In the genomic region with DNA sequence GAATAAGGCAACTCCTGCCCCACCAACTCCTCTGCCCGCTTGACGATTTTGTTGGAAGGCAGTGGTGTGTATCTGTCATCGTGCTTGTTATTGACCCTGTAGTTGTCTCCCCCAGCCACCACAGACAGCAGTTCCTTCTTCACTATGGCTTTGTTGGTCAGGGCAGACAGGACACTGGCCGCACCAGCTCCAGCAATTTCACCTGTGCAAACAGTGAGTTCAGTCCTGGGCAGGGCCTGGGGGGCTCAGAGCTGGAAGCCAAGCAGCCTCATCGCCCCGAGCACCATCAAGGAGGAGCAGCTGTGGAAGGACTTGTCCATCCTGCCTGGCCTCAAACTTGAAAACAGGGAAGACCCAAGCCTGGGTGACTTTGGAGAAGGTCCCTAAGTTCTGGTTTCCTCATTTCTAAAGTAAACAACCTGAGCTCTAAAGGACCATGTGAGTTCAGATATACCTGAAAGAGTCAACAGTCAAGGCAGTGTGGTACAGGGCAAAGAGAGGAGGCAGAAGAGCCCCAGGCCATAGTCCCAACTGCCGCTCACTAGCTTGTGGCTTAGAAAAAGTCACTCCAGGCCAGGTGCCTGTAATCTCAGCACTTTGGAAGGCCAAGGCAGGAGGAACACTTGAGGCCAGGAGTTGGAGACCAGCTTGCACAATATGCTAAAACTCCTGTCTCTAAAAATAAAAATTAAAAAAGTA, we compare ENCODE assay signal across 21 cellular contexts. TPM values are rescaled to one million over a fixed set of nuclear protein-coding genes. Genes with fewer than 3 reads are reported as not detected.
"Had no signal": no experiment of that assay in that cellular context is flagged by ENCODE, and none has a peak within 500 bp of the region (broad histone marks: within the 10 kb centered on the region; RNA-seq: fewer than 3 reads in every experiment).

No MANE protein-coding gene starts in this region.

- H3K9me3 Mint-ChIP-seq: activated CD4-positive, alpha-beta T cell treated with anti-CD3 and anti-CD28 coated beads, Interleukin-2, amount 10 ng/mL, durations not matched to agents 24 days and 14 days; activated T-helper 2 cell treated with anti-CD3 and anti-CD28 coated beads, Interferon-gamma antibody, Interleukin-2, Interleukin-4, amounts not matched to agents 10 μg/mL and 5 μg/mL and 100 μg/mL, durations not matched to agents 14 hours and 24 hours and 36 hours; natural killer cell treated with Interleukin-12 subunit alpha and Interleukin-12 subunit beta and Interleukin-15 and Interleukin-18, amount 100 ng/mL, for 72 hours; type B pancreatic cell; WTC11 had no signal

- H3K27ac Mint-ChIP-seq: activated CD4-positive, alpha-beta T cell treated with anti-CD3 and anti-CD28 coated beads, Interleukin-2, amount 10 ng/mL, durations not matched to agents 24 days and 14 days; activated T-helper 2 cell treated with anti-CD3 and anti-CD28 coated beads, Interferon-gamma antibody, Interleukin-2, Interleukin-4, amounts not matched to agents 10 μg/mL and 5 μg/mL and 100 μg/mL, durations not matched to agents 14 hours and 24 hours and 36 hours; type B pancreatic cell; WTC11 had no signal

- H3K4me3 Mint-ChIP-seq: activated CD4-positive, alpha-beta T cell treated with anti-CD3 and anti-CD28 coated beads, Interleukin-2, amount 10 ng/mL, durations not matched to agents 24 days and 14 days; natural killer cell treated with Interleukin-12 subunit alpha and Interleukin-12 subunit beta and Interleukin-15 and Interleukin-18, amount 100 ng/mL, for 72 hours; type B pancreatic cell; WTC11 had no signal

- DNase-seq: activated CD4-positive, alpha-beta T cell treated with anti-CD3 and anti-CD28 coated beads, Interleukin-2, amount 10 ng/mL, durations not matched to agents 24 days and 14 days; activated naive CD4-positive, alpha-beta T cell treated with anti-CD3 and anti-CD28 coated beads, Interleukin-2, amount 50 U/mL, for 16 hours; activated T-cell treated with anti-CD3 and anti-CD28 coated beads, Interleukin-2, amount 50 U/mL, for 1 hour; islet precursor cell; mesenchymal stem cell; nucleus accumbens; stimulated activated CD4-positive, alpha-beta T cell treated with anti-CD3 and anti-CD28 coated beads, Interleukin-4, amount 100 ng/mL, for 4 hours; stimulated activated CD8-positive, alpha-beta memory T cell treated with anti-CD3 and anti-CD28 coated beads, Interleukin-4, amount 100 ng/mL, for 48 hours; stimulated activated naive CD4-positive, alpha-beta T cell treated with Interleukin-2 at 50 U/mL for 16 hours; T-helper 2 cell had no signal

- FAIRE-seq: astrocyte, endometrium, TTC549 had no signal

- H3K27ac ChIP-seq: skin epidermis, suprapubic skin had no signal

- H3K27me3 Mint-ChIP-seq: activated CD4-positive, alpha-beta T cell treated with anti-CD3 and anti-CD28 coated beads, Interleukin-2, amount 10 ng/mL, durations not matched to agents 24 days and 14 days; natural killer cell treated with Interleukin-12 subunit alpha and Interleukin-12 subunit beta and Interleukin-15 and Interleukin-18, amount 100 ng/mL, for 72 hours; type B pancreatic cell had no signal

- H3K27me3 ChIP-seq: suprapubic skin had no signal

- H3K9me3 ChIP-seq: suprapubic skin had no signal

- H3K36me3 Mint-ChIP-seq: natural killer cell treated with Interleukin-12 subunit alpha and Interleukin-12 subunit beta and Interleukin-15 and Interleukin-18, amount 100 ng/mL, for 72 hours; type B pancreatic cell; WTC11 had no signal

- H3K36me3 ChIP-seq: suprapubic skin had no signal

- H3K4me3 ChIP-seq: skin epidermis, suprapubic skin had no signal

- ATAC-seq: left lobe of liver; natural killer cell treated with Interleukin-12 subunit alpha and Interleukin-12 subunit beta and Interleukin-15 and Interleukin-18, amount 100 ng/mL, for 72 hours; WTC11 had no signal

RNA-seq across cellular contexts. Expression of a gene that starts 4.6 kb away (rescaled TPM):
- total RNA-seq: activated CD4-positive, alpha-beta T cell treated with anti-CD3 and anti-CD28 coated beads, Interleukin-2, amount 10 ng/mL, durations not matched to agents 24 days and 14 days; activated T-helper 2 cell treated with anti-CD3 and anti-CD28 coated beads, Interferon-gamma antibody, Interleukin-2, Interleukin-4, amounts not matched to agents 10 μg/mL and 5 μg/mL and 100 μg/mL, durations not matched to agents 14 hours and 24 hours and 36 hours; posterior vena cava; suprapubic skin had no signal

RNA-seq across cellular contexts. Expression of a gene that starts 52.7 kb away (rescaled TPM):
- total RNA-seq: activated CD4-positive, alpha-beta T cell treated with anti-CD3 and anti-CD28 coated beads, Interleukin-2, amount 10 ng/mL, durations not matched to agents 24 days and 14 days; astrocyte; left lobe of liver had no signal
